Comparison of ENCODE assay signal across 8 cellular contexts in the genomic region with DNA sequence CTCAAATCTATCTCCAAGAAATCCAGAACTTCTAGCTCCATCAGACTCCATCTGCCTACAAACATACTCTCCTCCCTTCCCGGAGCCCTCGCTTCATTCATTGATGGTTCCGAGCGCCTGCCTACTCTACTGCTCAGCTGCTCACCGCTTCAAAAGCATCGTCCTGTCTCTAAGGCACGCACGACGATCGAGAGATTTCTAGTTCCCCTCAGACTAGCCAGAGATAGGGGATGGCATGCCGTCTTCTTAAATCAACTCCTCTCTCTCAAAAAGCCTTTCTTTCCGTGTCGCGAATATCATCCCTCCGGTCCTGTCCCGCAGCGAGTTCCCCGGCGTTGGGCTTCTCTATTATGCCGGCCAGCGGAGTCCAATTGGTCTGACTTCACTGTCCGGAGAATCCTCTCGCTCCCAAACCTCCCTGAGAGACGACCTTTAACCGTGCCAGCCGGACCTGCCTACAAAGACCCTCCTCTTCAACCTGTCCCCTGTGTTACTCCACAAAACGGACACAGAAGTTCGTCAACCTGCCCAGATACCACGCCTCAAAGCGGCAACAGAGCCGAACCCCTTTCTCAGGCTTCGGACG. TPM values are rescaled to one million over a fixed set of nuclear protein-coding genes. Genes with fewer than 3 reads are reported as not detected.
DNase-seq lines count a peak whose midpoint lies in the region; ATAC-seq and TF ChIP-seq lines count a peak whose summit lies in the region.

No MANE protein-coding gene starts in this region.

- no peak for TF ChIP-seq CTCF in HL-60 (IDR thresholded peaks at IDR 0.05; ENCODE audit: insufficient read depth, low read length)
- no peak for TF ChIP-seq CTCF in progenitor cell of endocrine pancreas (IDR thresholded peaks at IDR 0.05; ENCODE audit: unreplicated experiment)

- peak overlapping the region; percentile 99 for H3K27ac Mint-ChIP-seq in progenitor cell of endocrine pancreas

- H3K36me3 Mint-ChIP-seq in activated T-cell treated with anti-CD3 and anti-CD28 coated beads, Interleukin-2, amount 50 U/mL, for 4 hours (ENCODE audit: insufficient read depth) = peaks cover 45% of the 10 kb centered on the region
- peaks cover 29% of the 10 kb centered on the region for H3K36me3 Mint-ChIP-seq in progenitor cell of endocrine pancreas (ENCODE audit: insufficient read depth)

- H3K4me3 ChIP-seq in HL-60 (replicated peaks; ENCODE audit: insufficient read depth, low read length) = peak overlapping the region; percentile 70

- H3K4me3 Mint-ChIP-seq in activated T-cell treated with anti-CD3 and anti-CD28 coated beads, Interleukin-2, amount 50 U/mL, for 4 hours = peak overlapping the region; percentile 98
- H3K4me3 Mint-ChIP-seq in progenitor cell of endocrine pancreas (ENCODE audit: low read depth) = peak overlapping the region; percentile 99

- H3K27ac ChIP-seq in HL-60 (replicated peaks) = peak overlapping the region; percentile 85

- H3K4me1 Mint-ChIP-seq in activated T-cell treated with anti-CD3 and anti-CD28 coated beads, Interleukin-2, amount 50 U/mL, for 4 hours (ENCODE audit: low read depth) = peaks cover 54% of the 10 kb centered on the region
- H3K4me1 Mint-ChIP-seq in progenitor cell of endocrine pancreas (ENCODE audit: low read depth) = peaks cover 33% of the 10 kb centered on the region

- peak in 1 of 2 donors; percentile 14 for ATAC-seq in activated T-cell treated with anti-CD3 and anti-CD28 coated beads, Interleukin-2, amount 50 U/mL, for 4 hours
- ATAC-seq in HG02678 (IDR thresholded peaks at IDR 0.05; ENCODE audit: unreplicated experiment) = no peak
- no peak for ATAC-seq in GM19328 (IDR thresholded peaks at IDR 0.05; ENCODE audit: unreplicated experiment)

- H3K27me3 Mint-ChIP-seq in activated T-cell treated with anti-CD3 and anti-CD28 coated beads, Interleukin-2, amount 50 U/mL, for 4 hours (ENCODE audit: low read depth) = no peaks in the 10 kb centered on the region
- no peaks in the 10 kb centered on the region for H3K27me3 Mint-ChIP-seq in progenitor cell of endocrine pancreas

- no peaks in the 10 kb centered on the region for H3K27me3 ChIP-seq in HL-60 (ENCODE audit: insufficient read depth, poor library complexity, severe bottlenecking)

- no peaks in the 10 kb centered on the region for H3K9me3 Mint-ChIP-seq in activated T-cell treated with anti-CD3 and anti-CD28 coated beads, Interleukin-2, amount 50 U/mL, for 4 hours
- no peaks in the 10 kb centered on the region for H3K9me3 Mint-ChIP-seq in progenitor cell of endocrine pancreas (ENCODE audit: low read depth)

- DNase-seq in COLO668 (lab: John Stamatoyannopoulos, UW; ENCODE audit: unreplicated experiment) (peak; percentile 23), HL-60 (ENCODE audit: low read depth in 1 of 2, low spot score in 1 of 2) (peak in 1 of 2 experiments; percentile 35), glomerular visceral epithelial cell (ENCODE audit: extremely low spot score) (peak; percentile 32), progenitor cell of endocrine pancreas (ENCODE audit: low spot score, unreplicated experiment) (no peak), LoVo (ENCODE audit: low spot score) (no peak)
- DNase-seq in activated T-cell treated with anti-CD3 and anti-CD28 coated beads, Interleukin-2, amount 50 U/mL, for 4 hours = no peak

RNA-seq across cellular contexts. Expression of a gene that starts 0.6 kb away (rescaled TPM):
- total RNA-seq in activated T-cell treated with anti-CD3 and anti-CD28 coated beads, Interleukin-2, amount 50 U/mL, for 4 hours = 1,000 to 10,000 TPM; 1,775 to 1,880 (median 1,879) TPM
- 1,931 and 1,938 TPM in 2 replicates for total RNA-seq in progenitor cell of endocrine pancreas

RNA-seq across cellular contexts. Expression of a gene that starts 18.2 kb away (rescaled TPM):
- 10 to 100 TPM; 39.4 to 46.1 (median 41.6) TPM for total RNA-seq in activated T-cell treated with anti-CD3 and anti-CD28 coated beads, Interleukin-2, amount 50 U/mL, for 4 hours
- 23.1 and 26.0 TPM in 2 replicates for total RNA-seq in progenitor cell of endocrine pancreas

RNA-seq across cellular contexts. Expression of a gene that starts 26.5 kb away (rescaled TPM):
- total RNA-seq in activated T-cell treated with anti-CD3 and anti-CD28 coated beads, Interleukin-2, amount 50 U/mL, for 4 hours = 10 to 100 TPM; 12.3 to 22.7 (median 13.3) TPM
- 27.2 and 39.8 TPM in 2 replicates for total RNA-seq in progenitor cell of endocrine pancreas

RNA-seq across cellular contexts. Expression of a gene that starts 28.6 kb away (rescaled TPM):
- 100 to 1,000 TPM; 217 to 224 (median 220) TPM for total RNA-seq in activated T-cell treated with anti-CD3 and anti-CD28 coated beads, Interleukin-2, amount 50 U/mL, for 4 hours
- total RNA-seq in progenitor cell of endocrine pancreas = 134 and 140 TPM in 2 replicates

RNA-seq across cellular contexts. Expression of a gene that starts 39.5 kb away (rescaled TPM):
- 100 to 1,000 TPM; 145 to 160 (median 155) TPM for total RNA-seq in activated T-cell treated with anti-CD3 and anti-CD28 coated beads, Interleukin-2, amount 50 U/mL, for 4 hours
- 42.7 and 47.0 TPM in 2 replicates for total RNA-seq in progenitor cell of endocrine pancreas

Comparison
In these comparisons a context has a peak if more than half of its experiments do, and no peak if none do; other contexts are left out.
1. DNase-seq: peak in COLO668 (single experiment) and glomerular visceral epithelial cell (single experiment); none in activated T-cell treated with anti-CD3 and anti-CD28 coated beads, Interleukin-2, amount 50 U/mL, for 4 hours (single experiment), progenitor cell of endocrine pancreas (single experiment) and LoVo (single experiment).